8 cellular contexts compared by ENCODE assay signal in genomic region chr12:65881348-65881961, GRCh38. TPM values are rescaled to one million over a fixed set of nuclear protein-coding genes. Genes with fewer than 3 reads are reported as not detected.
A peak's percentile ranks its signal among the peaks of the same experiment; 100 is the strongest.
DNase-seq lines count a peak whose midpoint lies in the region; ATAC-seq, FAIRE-seq and TF ChIP-seq lines count a peak whose summit lies in the region.

No MANE protein-coding gene starts in this region.

- H3K9me3 Mint-ChIP-seq in stimulated activated naive B cell treated with anti-CD40 and anti-IgM and Interleukin-4, amounts not matched to agents 10 μg/mL and 1 μg/mL and 100 μg/mL, for 72 hours, result no peaks in the 10 kb centered on the region

- no peaks in the 10 kb centered on the region for H3K9me3 ChIP-seq in HAP-1
- no peaks in the 10 kb centered on the region for H3K9me3 ChIP-seq in kidney (ENCODE audit: control insufficient read depth in 1 of 2, low read length in 2 of 2)

- intact Hi-C loops in kidney (cut with DNase I), result no loop called here

- H3K4me3 ChIP-seq in HAP-1, result no peak overlapping the region
- H3K4me3 ChIP-seq in kidney (ENCODE audit: low read length in 2 of 2), result peak overlapping the region; percentile 63 to 65

- H3K4me1 ChIP-seq in HAP-1 (peaks cover 54% of the 10 kb centered on the region), kidney (ENCODE audit: control insufficient read depth in 1 of 2, insufficient read depth in 1 of 2, low read depth in 1 of 2, low read length in 2 of 2) (peaks cover 6 to 7% of the 10 kb centered on the region in 2 donors)

- peak; percentile 17 for ATAC-seq in stimulated activated naive B cell treated with anti-CD40 and anti-IgM and Interleukin-4, amounts not matched to agents 10 μg/mL and 1 μg/mL and 100 μg/mL, for 72 hours (replicated peaks)
- ATAC-seq in HG02884 (IDR thresholded peaks at IDR 0.05; ENCODE audit: unreplicated experiment) (no peak), HG02973 (IDR thresholded peaks at IDR 0.05; ENCODE audit: unreplicated experiment) (no peak)

- peak overlapping the region; percentile 76 to 87 for H3K4me3 Mint-ChIP-seq in stimulated activated naive B cell treated with anti-CD40 and anti-IgM and Interleukin-4, amounts not matched to agents 10 μg/mL and 1 μg/mL and 100 μg/mL, for 72 hours

- in situ Hi-C loops in HAP-1 (cut with MboI; ENCODE audit: low sequenced_read_pairs), result no loop called here

- peaks cover 16 to 24% of the 10 kb centered on the region in 2 donors for H3K4me1 Mint-ChIP-seq in stimulated activated naive B cell treated with anti-CD40 and anti-IgM and Interleukin-4, amounts not matched to agents 10 μg/mL and 1 μg/mL and 100 μg/mL, for 72 hours

- peaks cover 30 to 31% of the 10 kb centered on the region in 2 donors for H3K27me3 Mint-ChIP-seq in stimulated activated naive B cell treated with anti-CD40 and anti-IgM and Interleukin-4, amounts not matched to agents 10 μg/mL and 1 μg/mL and 100 μg/mL, for 72 hours

- H3K36me3 Mint-ChIP-seq in stimulated activated naive B cell treated with anti-CD40 and anti-IgM and Interleukin-4, amounts not matched to agents 10 μg/mL and 1 μg/mL and 100 μg/mL, for 72 hours, result no peaks in the 10 kb centered on the region

- DNase-seq in HAP-1 (ENCODE audit: low spot score in 2 of 2) (peak; percentile 74 to 92), brain pericyte (ENCODE audit: low read depth, low spot score) (peak; percentile 55), kidney (peak; percentile 80), 8988T (no peak)
- no peak for DNase-seq in stimulated activated naive B cell treated with anti-CD40 and anti-IgM and Interleukin-4, amounts not matched to agents 10 μg/mL and 1 μg/mL and 100 μg/mL, for 72 hours
- DNase-seq in activated CD4-positive, alpha-beta T cell treated with anti-CD3 and anti-CD28 coated beads for 48 hours, result no peak

- H3K36me3 ChIP-seq in HAP-1 (replicated peaks), result no peaks in the 10 kb centered on the region
- H3K36me3 ChIP-seq in kidney (ENCODE audit: control insufficient read depth in 1 of 2, insufficient read depth in 2 of 2, low read length in 2 of 2), result no peaks in the 10 kb centered on the region

- H3K9ac ChIP-seq in kidney (ENCODE audit: low read length in 2 of 2), result peak overlapping the region; percentile 5 to 22

- H3K27ac Mint-ChIP-seq in stimulated activated naive B cell treated with anti-CD40 and anti-IgM and Interleukin-4, amounts not matched to agents 10 μg/mL and 1 μg/mL and 100 μg/mL, for 72 hours, result no peak overlapping the region

- no peaks in the 10 kb centered on the region for H3K27me3 ChIP-seq in HAP-1 (ENCODE audit: low read depth)

- H3K27ac ChIP-seq in kidney (ENCODE audit: low read depth in 2 of 2, low read length in 2 of 2), result peak overlapping the region; percentile 73 to 88

- no peak for FAIRE-seq in kidney (lab: Jason Lieb, UNC)

- TF ChIP-seq CTCF in kidney (IDR thresholded peaks at IDR 0.05; ENCODE audit: borderline replicate concordance, extremely low read depth, insufficient read depth), result no peak

RNA-seq across cellular contexts. Expression of gene HMGA2, which starts 57.2 kb away (rescaled TPM):
- 0.98 TPM for total RNA-seq in kidney
- 0.11 TPM for polyA plus RNA-seq in kidney (ENCODE audit: insufficient read depth, low read depth, low replicate concordance)

Comparison
In these comparisons a context has a peak if more than half of its experiments do, and no peak if none do; other contexts are left out.
1. DNase-seq: peak in HAP-1 (2 of 2), brain pericyte (single experiment) and kidney (single experiment); none in stimulated activated naive B cell treated with anti-CD40 and anti-IgM and Interleukin-4, amounts not matched to agents 10 μg/mL and 1 μg/mL and 100 μg/mL, for 72 hours (single experiment), 8988T (single experiment) and activated CD4-positive, alpha-beta T cell treated with anti-CD3 and anti-CD28 coated beads for 48 hours (single experiment).
2. ATAC-seq: peak in stimulated activated naive B cell treated with anti-CD40 and anti-IgM and Interleukin-4, amounts not matched to agents 10 μg/mL and 1 μg/mL and 100 μg/mL, for 72 hours (2 of 2); none in HG02884 (single experiment) and HG02973 (single experiment).